10 cellular contexts compared by ENCODE assay signal in genomic region chr1:67683306-67683705, GRCh38. TPM values are rescaled to one million over a fixed set of nuclear protein-coding genes. Genes with fewer than 3 reads are reported as not detected.
DNase-seq lines count a peak whose midpoint lies in the region; TF ChIP-seq lines count a peak whose summit lies in the region.
"Had no signal": no experiment of that assay in that cellular context is flagged by ENCODE, and none has a peak within 500 bp of the region (broad histone marks: within the 10 kb centered on the region; RNA-seq: fewer than 3 reads in every experiment).

No MANE protein-coding gene starts in this region.

- TF ChIP-seq RAD21 in liver (IDR thresholded peaks at IDR 0.05): peak; percentile 26 to 36

- peak overlapping the region; percentile 88 to 90 for H3K27ac ChIP-seq in liver (ENCODE audit: low read depth in 1 of 2, low read length in 2 of 2)

- H3K27me3 ChIP-seq in liver (ENCODE audit: control insufficient read depth in 4 of 4, insufficient read depth in 4 of 4, low read length in 3 of 4): no peaks in the 10 kb centered on the region

- DNase-seq in AG08395 (ENCODE audit: low spot score): peak; percentile 51
- peak; percentile 81 for DNase-seq in HS-5 (ENCODE audit: low read depth)
- peak; percentile 62 for DNase-seq in astrocyte of the cerebellum (ENCODE audit: low read depth)
- DNase-seq in stimulated activated CD4-positive, alpha-beta T cell treated with anti-CD3 and anti-CD28 coated beads, Interleukin-4, amount 100 ng/mL, for 1 hour: no peak
- DNase-seq in mucosa of gallbladder (ENCODE audit: low spot score): no peak
- no peak for DNase-seq in NCI-H2029 (lab: John Stamatoyannopoulos, UW)
- no peak for DNase-seq in germinal center (ENCODE audit: low spot score)
- DNase-seq: NCI-H1436; stimulated activated CD4-positive, alpha-beta T cell treated with anti-CD3 and anti-CD28 coated beads, Interleukin-15, amount 100 ng/mL, for 24 hours had no signal

- H3K4me1 ChIP-seq in liver (ENCODE audit: control insufficient read depth in 4 of 4, insufficient read depth in 4 of 4, low read length in 3 of 4): peaks cover 0 to 26% (median 18%) of the 10 kb centered on the region in 4 donors

- no peaks in the 10 kb centered on the region for H3K9me3 ChIP-seq in liver (ENCODE audit: control insufficient read depth in 4 of 4, low read length in 3 of 4)

- WGBS in liver: 22% methylated on average over 3 of the region's 3 CpGs

- in situ Hi-C loops in astrocyte of the cerebellum (cut with HindIII; ENCODE audit: low sequenced_read_pairs): loop anchor here (25.0 kb wide), 1 partner anchor 146 kb away; no protein-coding TSS in a partner anchor

- peaks cover 2 to 5% (median 2%) of the 10 kb centered on the region in 4 donors for H3K36me3 ChIP-seq in liver (ENCODE audit: control insufficient read depth in 4 of 4, insufficient read depth in 3 of 4, low read depth in 1 of 4, low read length in 3 of 4)

- no peak overlapping the region for H3K4me3 ChIP-seq in astrocyte of the cerebellum (ENCODE audit: low read depth, low read length)
- no peak overlapping the region for H3K4me3 ChIP-seq in liver (ENCODE audit: low read depth in 1 of 3, low read length in 3 of 3)

- TF ChIP-seq CTCF in astrocyte of the cerebellum (IDR thresholded peaks at IDR 0.05; ENCODE audit: low read depth, low read length, missing control alignments): no peak
- TF ChIP-seq CTCF in liver (IDR thresholded peaks at IDR 0.05; ENCODE audit: low read depth, low read length, missing input control): no peak

- peak overlapping the region in 1 of 2 donors; percentile 34 for H3K9ac ChIP-seq in liver (ENCODE audit: low read depth in 1 of 2, low read length in 2 of 2)

TF ChIP-seq in liver, 16 proteins besides CTCF, POLR2A, EP300 and RAD21:
- TF ChIP-seq ATF3 (IDR thresholded peaks at IDR 0.05) (peak; percentile 83), NR2F2 (IDR thresholded peaks at IDR 0.05) (no peak), HNF4A (conservative IDR thresholded peaks at IDR 0.05) (peak; percentile 25 to 54), YY1 (IDR thresholded peaks at IDR 0.05) (no peak), RXRA (IDR thresholded peaks at IDR 0.05) (peak in 1 of 2 donors; percentile 34), JUND (IDR thresholded peaks at IDR 0.05) (peak; percentile 94 to 96), FOXA1 (IDR thresholded peaks at IDR 0.05) (no peak)
- TF ChIP-seq, protein P1, sequence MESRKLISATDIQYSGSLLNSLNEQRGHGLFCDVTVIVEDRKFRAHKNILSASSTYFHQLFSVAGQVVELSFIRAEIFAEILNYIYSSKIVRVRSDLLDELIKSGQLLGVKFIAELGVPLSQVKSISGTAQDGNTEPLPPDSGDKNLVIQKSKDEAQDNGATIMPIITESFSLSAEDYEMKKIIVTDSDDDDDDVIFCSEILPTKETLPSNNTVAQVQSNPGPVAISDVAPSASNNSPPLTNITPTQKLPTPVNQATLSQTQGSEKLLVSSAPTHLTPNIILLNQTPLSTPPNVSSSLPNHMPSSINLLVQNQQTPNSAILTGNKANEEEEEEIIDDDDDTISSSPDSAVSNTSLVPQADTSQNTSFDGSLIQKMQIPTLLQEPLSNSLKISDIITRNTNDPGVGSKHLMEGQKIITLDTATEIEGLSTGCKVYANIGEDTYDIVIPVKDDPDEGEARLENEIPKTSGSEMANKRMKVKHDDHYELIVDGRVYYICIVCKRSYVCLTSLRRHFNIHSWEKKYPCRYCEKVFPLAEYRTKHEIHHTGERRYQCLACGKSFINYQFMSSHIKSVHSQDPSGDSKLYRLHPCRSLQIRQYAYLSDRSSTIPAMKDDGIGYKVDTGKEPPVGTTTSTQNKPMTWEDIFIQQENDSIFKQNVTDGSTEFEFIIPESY (IDR thresholded peaks at IDR 0.05): no peak

RNA-seq across cellular contexts. Expression of gene GADD45A, which starts 1.7 kb away (rescaled TPM):
- total RNA-seq in liver: 10 to 100 TPM; 29.7 to 57.9 TPM
- polyA plus RNA-seq in liver: 10 to 100 TPM; 26.3 to 37.1 TPM
- 60.9 TPM for total RNA-seq in mucosa of gallbladder

Comparison
In these comparisons a context has a peak if more than half of its experiments do, and no peak if none do; other contexts are left out.
1. DNase-seq: peak in AG08395 (single experiment), HS-5 (single experiment) and astrocyte of the cerebellum (single experiment); none in stimulated activated CD4-positive, alpha-beta T cell treated with anti-CD3 and anti-CD28 coated beads, Interleukin-4, amount 100 ng/mL, for 1 hour (single experiment), mucosa of gallbladder (single experiment), NCI-H2029 (single experiment) and germinal center (single experiment).